ENCODE assay signal across 1 cellular context in genomic region chr19:1247747-1248453, GRCh38.
TF ChIP-seq lines count a peak whose summit lies in the region.

No MANE protein-coding gene starts in this region.

TF ChIP-seq in K562, 482 proteins besides CTCF, POLR2A, EP300 and RAD21 (continues in another document):
- TF ChIP-seq PHTF2 (CRISPR knock-in tag; IDR thresholded peaks at IDR 0.05) (no peak), BRF1 (IDR thresholded peaks at IDR 0.05; ENCODE audit: borderline replicate concordance, extremely low read depth, insufficient read length) (no peak), BACH1 (tag; IDR thresholded peaks at IDR 0.05) (no peak), TOE1 (IDR thresholded peaks at IDR 0.05; ENCODE audit: borderline replicate concordance) (peak; percentile 52; the same call in 1 of the 2 replicates), TOE1 (CRISPR knock-in tag; IDR thresholded peaks at IDR 0.05; ENCODE audit: borderline replicate concordance, low read depth) (no peak), ZHX1 (conservative IDR thresholded peaks at IDR 0.05; ENCODE audit: low read length) (no peak), THAP12 (CRISPR knock-in tag; IDR thresholded peaks at IDR 0.05) (peak; percentile 16; the same call in 1 of the 2 replicates), CSDE1 (IDR thresholded peaks at IDR 0.05) (no peak), ZBTB11 (CRISPR knock-in tag; IDR thresholded peaks at IDR 0.05) (peak in 1 of 3 experiments; percentile 77; a peak in 1 of 6 replicates), ZFP1 (CRISPR knock-in tag; IDR thresholded peaks at IDR 0.05) (no peak), NCOA6 (IDR thresholded peaks at IDR 0.05) (no peak; the same call in 1 of the 2 replicates), NKRF (IDR thresholded peaks at IDR 0.05; ENCODE audit: borderline replicate concordance) (0 out of 2 replicates have a peak, but pooled peaks have one; percentile 62), CLOCK (CRISPR knock-in tag; IDR thresholded peaks at IDR 0.05; ENCODE audit: borderline replicate concordance) (no peak), ZNF76 (CRISPR knock-in tag; IDR thresholded peaks at IDR 0.05; ENCODE audit: borderline replicate concordance) (no peak), ARID3B (CRISPR knock-in tag; IDR thresholded peaks at IDR 0.05; ENCODE audit: borderline replicate concordance) (peak; percentile 74; the same call in 1 of the 2 replicates), MTA1 (IDR thresholded peaks at IDR 0.05; ENCODE audit: borderline replicate concordance) (peak; percentile 27; the same call in 1 of the 2 replicates), RHOXF2B (CRISPR knock-in tag; conservative IDR thresholded peaks at IDR 0.05) (no peak), KLF1 (tag; IDR thresholded peaks at IDR 0.05) (no peak), MEF2D (tag; conservative IDR thresholded peaks at IDR 0.05; ENCODE audit: low read depth) (no peak), ZNF316 (IDR thresholded peaks at IDR 0.05) (peak; percentile 53), ETS2 (tag; IDR thresholded peaks at IDR 0.05; ENCODE audit: borderline replicate concordance, poor library complexity, severe bottlenecking) (no peak), SRSF7 (optimal IDR thresholded peaks at IDR 0.05; ENCODE audit: low read depth, low read length) (no peak), RERE (CRISPR knock-in tag; IDR thresholded peaks at IDR 0.05; ENCODE audit: borderline replicate concordance) (no peak), SMAD4 (CRISPR knock-in tag; conservative IDR thresholded peaks at IDR 0.05) (peak; percentile 87; the same call in 1 of the 2 replicates), SREBF1 (IDR thresholded peaks at IDR 0.05; ENCODE audit: borderline replicate concordance, low read depth, low read length) (no peak), MED1 (CRISPR knock-in tag; IDR thresholded peaks at IDR 0.05; ENCODE audit: borderline replicate concordance) (no peak), CREB1 (IDR thresholded peaks at IDR 0.05) (0 out of 2 replicates have a peak, but pooled peaks have one; percentile 25), CREB1 (CRISPR knock-in tag; IDR thresholded peaks at IDR 0.05) (no peak; the same call in 1 of the 2 replicates), PHF20 (IDR thresholded peaks at IDR 0.05; ENCODE audit: partially characterized antibody) (peak; percentile 48), HNRNPL (IDR thresholded peaks at IDR 0.05; ENCODE audit: low read depth, low read length) (peak; percentile 73), RBFOX2 (IDR thresholded peaks at IDR 0.05; ENCODE audit: low read depth, low read length) (no peak), SRF (CRISPR knock-in tag; IDR thresholded peaks at IDR 0.05) (no peak), MITF (IDR thresholded peaks at IDR 0.05) (no peak), ZNF699 (CRISPR knock-in tag; IDR thresholded peaks at IDR 0.05; ENCODE audit: insufficient replicate concordance) (no peak), PML (IDR thresholded peaks at IDR 0.05; ENCODE audit: low read length) (no peak)
